In the genomic region with DNA sequence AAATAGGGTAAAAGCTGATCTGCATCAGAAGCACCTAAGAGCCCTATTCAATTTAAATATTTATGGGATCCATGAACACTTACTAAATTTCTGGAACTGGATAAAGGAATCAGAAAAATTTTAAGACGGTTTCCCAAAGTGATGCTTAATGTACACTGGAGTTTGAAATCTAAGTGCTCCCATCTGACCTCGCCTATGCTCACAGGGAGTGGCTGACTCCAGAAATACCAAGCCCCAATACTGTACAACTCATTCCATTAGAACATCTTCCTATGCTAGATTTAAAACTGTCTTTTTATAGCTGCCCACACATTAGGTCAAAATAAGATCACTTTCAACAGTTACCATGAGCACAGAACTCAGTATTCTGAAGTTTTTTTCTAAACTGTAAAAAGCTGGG, we compare ENCODE assay signal across 31 cellular contexts.
"Had no signal": no experiment of that assay in that cellular context is flagged by ENCODE, and none has a peak within 500 bp of the region (broad histone marks: within the 10 kb centered on the region; RNA-seq: fewer than 3 reads in every experiment).

No MANE protein-coding gene starts in this region.

- H3K27ac ChIP-seq: adrenal gland, ascending aorta, body of pancreas, brain microvascular endothelial cell, breast epithelium, cardiac muscle cell had no signal

- H3K27me3 ChIP-seq: adrenal gland, ascending aorta, body of pancreas, brain microvascular endothelial cell, breast epithelium, cardiac muscle cell had no signal

- H3K4me3 ChIP-seq: adrenal gland, ascending aorta, body of pancreas, breast epithelium, cardiac muscle cell had no signal

- DNase-seq: activated effector memory CD4-positive, alpha-beta T cell treated with anti-CD3 and anti-CD28 coated beads, Interleukin-2, amount 50 U/mL, for 16 hours; activated effector memory CD4-positive, alpha-beta T cell treated with Interleukin-2 at 50 U/mL for 16 hours; activated gamma-delta T cell; activated gamma-delta T cell treated with Interleukin-2 at 50 U/mL for 16 hours; activated naive CD4-positive, alpha-beta T cell; activated naive CD4-positive, alpha-beta T cell treated with anti-CD3 and anti-CD28 coated beads for 36 hours; activated naive CD4-positive, alpha-beta T cell treated with anti-CD3 and anti-CD28 coated beads, Interleukin-2, amount 10 ng/mL, durations not matched to agents 7 days and 5 days; activated naive CD4-positive, alpha-beta T cell treated with anti-CD3 and anti-CD28 coated beads, Interleukin-2, amount 50 U/mL, for 16 hours; activated naive CD4-positive, alpha-beta T cell treated with Interleukin-2 at 50 U/mL for 16 hours; activated naive CD8-positive, alpha-beta T cell treated with anti-CD3 and anti-CD28 coated beads for 36 hours; activated naive CD8-positive, alpha-beta T cell treated with anti-CD3 and anti-CD28 coated beads, Interleukin-2, amount 10 ng/mL, durations not matched to agents 7 days and 5 days; activated naive CD8-positive, alpha-beta T cell treated with anti-CD3 and anti-CD28 coated beads, Interleukin-2, amount 50 U/mL, for 24 hours; activated T-cell treated with anti-CD3 and anti-CD28 coated beads for 4 hours; activated T-cell treated with anti-CD3 and anti-CD28 coated beads, Interleukin-2, amount 50 U/mL, for 1 hour; activated T-cell treated with anti-CD3 and anti-CD28 coated beads, Interleukin-2, amount 50 U/mL, for 24 hours; activated T-cell treated with anti-CD3 and anti-CD28 coated beads, Interleukin-2, amount 50 U/mL, for 4 hours; activated T-cell treated with anti-CD3 and anti-CD28 coated beads, Interleukin-2, amount 50 U/mL, for 48 hours; activated T-cell treated with anti-CD3 and anti-CD28 coated beads, Interleukin-2, amount 50 U/mL, for 72 hours; adrenal gland; amniotic stem cell; anterior cingulate cortex; aorta; body of pancreas; brain microvascular endothelial cell; central memory CD4-positive, alpha-beta T cell; cerebellar nuclear complex had no signal

- H3K9me3 ChIP-seq: adrenal gland, ascending aorta, body of pancreas, breast epithelium had no signal

- H3K36me3 ChIP-seq: adrenal gland, ascending aorta, brain microvascular endothelial cell, breast epithelium, cardiac muscle cell had no signal

- ATAC-seq: activated naive CD4-positive, alpha-beta T cell treated with anti-CD3 and anti-CD28 coated beads, Interleukin-2, amount 50 U/mL, for 72 hours; activated naive CD8-positive, alpha-beta T cell treated with anti-CD3 and anti-CD28 coated beads, Interleukin-2, amount 50 U/mL, for 24 hours; activated T-cell treated with anti-CD3 and anti-CD28 coated beads, Interleukin-2, amount 50 U/mL, for 4 hours; activated T-cell treated with anti-CD3 and anti-CD28 coated beads, Interleukin-2, amount 50 U/mL, for 72 hours; activated T-helper 17 cell treated with anti-CD3 and anti-CD28 coated beads, Interleukin-2, amount 50 U/mL, for 72 hours; body of pancreas had no signal

- H3K4me1 ChIP-seq: adrenal gland, ascending aorta, body of pancreas, breast epithelium had no signal
